ENCODE assay signal across 1 cellular context in genomic region chr5:113022661-113023060, GRCh38.
TF ChIP-seq lines count a peak whose summit lies in the region.

No MANE protein-coding gene starts in this region.

TF ChIP-seq in GM12878, 131 proteins besides CTCF, POLR2A, EP300 and RAD21 (continued from another document):
- TF ChIP-seq CEBPZ (IDR thresholded peaks at IDR 0.05; ENCODE audit: low read depth, low read length) (no peak), RUNX3 (IDR thresholded peaks at IDR 0.05; ENCODE audit: low read length) (0 out of 2 replicates have a peak, but pooled peaks have one; percentile 16), MLLT1 (IDR thresholded peaks at IDR 0.05) (no peak), NFYA (IDR thresholded peaks at IDR 0.05; ENCODE audit: borderline replicate concordance, low read depth, low read length) (no peak), FOS (IDR thresholded peaks at IDR 0.05; ENCODE audit: borderline replicate concordance, extremely low read depth, insufficient read length) (no peak)
